Comparison of ENCODE assay signal across 33 cellular contexts in genomic region chr5:171525086-171525485, GRCh38.
"Had no signal": no experiment of that assay in that cellular context is flagged by ENCODE, and none has a peak within 500 bp of the region (broad histone marks: within the 10 kb centered on the region; RNA-seq: fewer than 3 reads in every experiment).

No MANE protein-coding gene starts in this region.

- H3K27me3 ChIP-seq: cardiac muscle cell, SJCRH30 had no signal

- H3K27me3 Mint-ChIP-seq: activated CD4-positive, alpha-beta memory T cell treated with anti-CD3 and anti-CD28 coated beads, Interleukin-2, amount 10 ng/mL, durations not matched to agents 7 days and 5 days; activated naive CD8-positive, alpha-beta T cell treated with anti-CD3 and anti-CD28 coated beads, Interleukin-2, amount 50 U/mL, for 24 hours had no signal

- H3K36me3 ChIP-seq: cardiac muscle cell, SJCRH30 had no signal

- H3K9me3 ChIP-seq: SJCRH30 had no signal

- H3K4me2 ChIP-seq: KMS-11 had no signal

- H3K27ac Mint-ChIP-seq: activated B cell treated with CpG ODN at 0.5 μM for 24 hours; activated CD4-positive, alpha-beta memory T cell treated with anti-CD3 and anti-CD28 coated beads, Interleukin-2, amount 10 ng/mL, durations not matched to agents 7 days and 5 days; activated CD8-positive, alpha-beta memory T cell treated with anti-CD3 and anti-CD28 coated beads, Interleukin-2, amount 10 ng/mL, durations not matched to agents 7 days and 5 days; activated naive CD4-positive, alpha-beta T cell treated with anti-CD3 and anti-CD28 coated beads, Interleukin-2, amount 10 ng/mL, durations not matched to agents 7 days and 5 days; activated naive CD8-positive, alpha-beta T cell; activated naive CD8-positive, alpha-beta T cell treated with anti-CD3 and anti-CD28 coated beads, Interleukin-2, amount 50 U/mL, for 24 hours had no signal

- H3K4me1 Mint-ChIP-seq: activated B cell treated with CpG ODN at 0.5 μM for 24 hours; activated CD4-positive, alpha-beta memory T cell treated with anti-CD3 and anti-CD28 coated beads, Interleukin-2, amount 10 ng/mL, durations not matched to agents 7 days and 5 days; activated CD8-positive, alpha-beta memory T cell treated with anti-CD3 and anti-CD28 coated beads, Interleukin-2, amount 10 ng/mL, durations not matched to agents 7 days and 5 days; activated naive CD4-positive, alpha-beta T cell treated with anti-CD3 and anti-CD28 coated beads, Interleukin-2, amount 10 ng/mL, durations not matched to agents 7 days and 5 days; activated naive CD8-positive, alpha-beta T cell treated with anti-CD3 and anti-CD28 coated beads, Interleukin-2, amount 50 U/mL, for 24 hours had no signal

- H3K4me3 Mint-ChIP-seq: activated B cell treated with CpG ODN at 0.5 μM for 24 hours; activated CD4-positive, alpha-beta memory T cell treated with anti-CD3 and anti-CD28 coated beads, Interleukin-2, amount 10 ng/mL, durations not matched to agents 7 days and 5 days; activated CD8-positive, alpha-beta memory T cell treated with anti-CD3 and anti-CD28 coated beads, Interleukin-2, amount 10 ng/mL, durations not matched to agents 7 days and 5 days; activated naive CD4-positive, alpha-beta T cell treated with anti-CD3 and anti-CD28 coated beads, Interleukin-2, amount 10 ng/mL, durations not matched to agents 7 days and 5 days; activated naive CD8-positive, alpha-beta T cell; activated naive CD8-positive, alpha-beta T cell treated with anti-CD3 and anti-CD28 coated beads, Interleukin-2, amount 50 U/mL, for 24 hours had no signal

- H3K9ac ChIP-seq: KMS-11 had no signal

- H3K9me3 Mint-ChIP-seq: activated B cell treated with CpG ODN at 0.5 μM for 24 hours; activated CD4-positive, alpha-beta memory T cell treated with anti-CD3 and anti-CD28 coated beads, Interleukin-2, amount 10 ng/mL, durations not matched to agents 7 days and 5 days; activated naive CD4-positive, alpha-beta T cell treated with anti-CD3 and anti-CD28 coated beads, Interleukin-2, amount 10 ng/mL, durations not matched to agents 7 days and 5 days; activated naive CD8-positive, alpha-beta T cell treated with anti-CD3 and anti-CD28 coated beads, Interleukin-2, amount 50 U/mL, for 24 hours had no signal

- H3K27ac ChIP-seq: cardiac muscle cell, KMS-11, SJCRH30, VCaP had no signal

- DNase-seq: activated B cell treated with CpG ODN at 0.5 μM for 24 hours; activated CD4-positive, alpha-beta memory T cell treated with anti-CD3 and anti-CD28 coated beads, Interleukin-2, amount 10 ng/mL, durations not matched to agents 7 days and 5 days; activated CD4-positive, alpha-beta T cell treated with anti-CD3 and anti-CD28 coated beads for 4 hours; activated CD4-positive, alpha-beta T cell treated with anti-CD3 and anti-CD28 coated beads, Interleukin-2, amount 50 U/mL, for 1 hour; activated CD4-positive, CD25-positive, alpha-beta regulatory T cell treated with anti-CD3 and anti-CD28 coated beads, Interleukin-2, amount 50 U/mL, for 72 hours; activated CD8-positive, alpha-beta memory T cell treated with anti-CD3 and anti-CD28 coated beads for 24 hours; activated CD8-positive, alpha-beta memory T cell treated with anti-CD3 and anti-CD28 coated beads, Interleukin-2, amount 10 ng/mL, durations not matched to agents 7 days and 5 days; activated CD8-positive, alpha-beta memory T cell treated with anti-CD3 and anti-CD28 coated beads, Interleukin-2, amount 50 U/mL, for 48 hours; activated effector memory CD4-positive, alpha-beta T cell treated with Interleukin-2 at 50 U/mL for 16 hours; activated naive CD4-positive, alpha-beta T cell treated with anti-CD3 and anti-CD28 coated beads, Interleukin-2, amount 10 ng/mL, durations not matched to agents 7 days and 5 days; activated naive CD8-positive, alpha-beta T cell treated with anti-CD3 and anti-CD28 coated beads, Interleukin-2, amount 50 U/mL, for 24 hours; activated T-cell treated with anti-CD3 and anti-CD28 coated beads, Interleukin-2, amount 50 U/mL, for 48 hours; NCI-H1417; NCI-H146; NCI-H187; NCI-H2029 treated with DMSO at 0.1 percent for 48 hours; NCI-H2107; NCI-H2171; NCI-H510A; NCI-H526; NCI-H748 treated with DMSO at 0.1 percent for 48 hours; NK-92 treated with Interleukin-12 subunit alpha and Interleukin-12 subunit beta, amount 100 ng/mL, for 24 hours; OCI-M1; SHP77; SJCRH30; SW 1271; T-helper 1 cell; T-helper 2 cell; T-helper 9 cell had no signal

- H3K4me3 ChIP-seq: cardiac muscle cell, SJCRH30 had no signal

- ATAC-seq: activated CD8-positive, alpha-beta memory T cell treated with anti-CD3 and anti-CD28 coated beads, Interleukin-2, amount 10 ng/mL, durations not matched to agents 7 days and 5 days; activated naive CD8-positive, alpha-beta T cell treated with anti-CD3 and anti-CD28 coated beads, Interleukin-2, amount 50 U/mL, for 24 hours had no signal

- H3K36me3 Mint-ChIP-seq: activated CD8-positive, alpha-beta memory T cell treated with anti-CD3 and anti-CD28 coated beads, Interleukin-2, amount 10 ng/mL, durations not matched to agents 7 days and 5 days; activated naive CD4-positive, alpha-beta T cell treated with anti-CD3 and anti-CD28 coated beads, Interleukin-2, amount 10 ng/mL, durations not matched to agents 7 days and 5 days; activated naive CD8-positive, alpha-beta T cell had no signal
